Comparison of ENCODE assay signal across 17 cellular contexts in genomic region chr4:22474636-22475310, GRCh38. TPM values are rescaled to one million over a fixed set of nuclear protein-coding genes. Genes with fewer than 3 reads are reported as not detected.
DNase-seq lines count a peak whose midpoint lies in the region; ATAC-seq and TF ChIP-seq lines count a peak whose summit lies in the region.
"Had no signal": no experiment of that assay in that cellular context is flagged by ENCODE, and none has a peak within 500 bp of the region (broad histone marks: within the 10 kb centered on the region; RNA-seq: fewer than 3 reads in every experiment).

No MANE protein-coding gene starts in this region.

- whole genome bisulfite sequencing in SK-N-SH (ENCODE audit: low lambda C conversion rate) = 74% methylated on average over 5 of the region's 5 CpGs
- 55% methylated on average over 5 of the region's 5 CpGs for WGBS in smooth muscle cell (ENCODE audit: low lambda C conversion rate)

- no peak overlapping the region for H2AFZ ChIP-seq in SK-N-SH (ENCODE audit: low read depth)
- H2AFZ ChIP-seq in smooth muscle cell (ENCODE audit: low read depth) = no peak overlapping the region

- TF ChIP-seq EP300 in SK-N-SH (IDR thresholded peaks at IDR 0.05; ENCODE audit: borderline replicate concordance in 1 of 2, low read depth in 1 of 2, low read length in 1 of 2) = no peak

- H3K36me3 ChIP-seq in SK-N-SH (replicated peaks in 1 of 2; ENCODE audit: control insufficient read depth in 1 of 2, insufficient read depth in 2 of 2, low read length in 1 of 2) = peaks cover 0 to 7% of the 10 kb centered on the region in 2 experiments
- H3K36me3 ChIP-seq in smooth muscle cell (ENCODE audit: low read depth) = no peaks in the 10 kb centered on the region
- H3K36me3 ChIP-seq in effector memory CD4-positive, alpha-beta T cell (ENCODE audit: control insufficient read depth, insufficient read depth, low read length) = no peaks in the 10 kb centered on the region
- H3K36me3 ChIP-seq: neutrophil, spleen, suprapubic skin had no signal

- no peaks in the 10 kb centered on the region for H3K27me3 ChIP-seq in SK-N-SH (ENCODE audit: insufficient read depth)
- no peaks in the 10 kb centered on the region for H3K27me3 ChIP-seq in foreskin keratinocyte
- no peaks in the 10 kb centered on the region for H3K27me3 ChIP-seq in smooth muscle cell (ENCODE audit: low read depth)
- H3K27me3 ChIP-seq in effector memory CD4-positive, alpha-beta T cell (replicated peaks; ENCODE audit: control insufficient read depth, insufficient read depth, low read length, poor library complexity, severe bottlenecking) = no peaks in the 10 kb centered on the region
- H3K27me3 ChIP-seq: neutrophil, spleen, suprapubic skin had no signal

- no peak for ATAC-seq in SK-N-SH treated with all-trans-retinoic acid at 6 μM for 48 hours
- peak; percentile 48 for ATAC-seq in foreskin keratinocyte
- no peak for ATAC-seq in HG02885 (IDR thresholded peaks at IDR 0.05; ENCODE audit: poor library complexity, unreplicated experiment)
- ATAC-seq: left lobe of liver had no signal

- H3K9ac ChIP-seq in SK-N-SH (no peak overlapping the region), smooth muscle cell (ENCODE audit: low read depth) (no peak overlapping the region)

- H3K9me3 ChIP-seq in SK-N-SH (no peaks in the 10 kb centered on the region), smooth muscle cell (replicated peaks; ENCODE audit: low read depth) (no peaks in the 10 kb centered on the region)
- no peaks in the 10 kb centered on the region for H3K9me3 ChIP-seq in effector memory CD4-positive, alpha-beta T cell (ENCODE audit: control insufficient read depth, low read length)
- H3K9me3 ChIP-seq: neutrophil, spleen, suprapubic skin had no signal

- peaks cover 34% of the 10 kb centered on the region for H3K79me2 ChIP-seq in SK-N-SH (ENCODE audit: insufficient read depth)
- peaks cover 22% of the 10 kb centered on the region for H3K79me2 ChIP-seq in smooth muscle cell (ENCODE audit: low read depth)

- DNase-seq in SK-N-SH (no peak), SW480 (ENCODE audit: low spot score) (peak; percentile 14), foreskin keratinocyte (no peak), smooth muscle cell (lab: John Stamatoyannopoulos, UW; ENCODE audit: unreplicated experiment) (no peak), NCI-H345 (lab: John Stamatoyannopoulos, UW) (no peak)
- DNase-seq in effector memory CD4-positive, alpha-beta T cell = no peak
- DNase-seq: activated CD4-positive, CD25-positive, alpha-beta regulatory T cell treated with anti-CD3 and anti-CD28 coated beads, Interleukin-2, amount 50 U/mL, for 72 hours; activated T-cell treated with anti-CD3 and anti-CD28 coated beads, Interleukin-2, amount 50 U/mL, for 24 hours; NCI-H1930; NK-92 treated with Interleukin-12 subunit alpha and Interleukin-12 subunit beta, amount 100 ng/mL, for 24 hours; spleen had no signal

- H3K4me2 ChIP-seq in SK-N-SH (peak overlapping the region; percentile 46; the same call in 1 of the 2 replicates), smooth muscle cell (peak overlapping the region; percentile 9)

- H4K20me1 ChIP-seq in SK-N-SH (ENCODE audit: insufficient read depth) (0 out of 2 replicates have a peak, but pooled peaks cover 1% of the 10 kb centered on the region), smooth muscle cell (ENCODE audit: low read depth) (no peaks in the 10 kb centered on the region)

- no peak for TF ChIP-seq RAD21 in SK-N-SH (IDR thresholded peaks at IDR 0.05; ENCODE audit: low read length)

- H3K4me3 ChIP-seq in SK-N-SH (ENCODE audit: low read depth in 2 of 2, low read length in 1 of 2) (no peak overlapping the region), smooth muscle cell (no peak overlapping the region)
- H3K4me3 ChIP-seq in effector memory CD4-positive, alpha-beta T cell (ENCODE audit: insufficient read depth, low read depth, low read length, poor library complexity, severe bottlenecking) = no peak overlapping the region
- H3K4me3 ChIP-seq: spleen, suprapubic skin had no signal

- POLR2A ChIA-PET in SK-N-SH (lab: Yijun Ruan, JAX) = no interaction called here

- H3F3A ChIP-seq in SK-N-SH (replicated peaks; ENCODE audit: insufficient read depth) (peaks cover 6% of the 10 kb centered on the region), smooth muscle cell (ENCODE audit: low read depth) (no peaks in the 10 kb centered on the region)

- H3K27ac ChIP-seq in SK-N-SH (ENCODE audit: low read depth in 2 of 2, low read length in 1 of 2) (peak overlapping the region in 1 of 2 experiments; percentile 48; a peak in 2 of 4 replicates), foreskin keratinocyte (peak overlapping the region; percentile 41), smooth muscle cell (ENCODE audit: low read depth) (peak overlapping the region; percentile 59)
- H3K27ac ChIP-seq in effector memory CD4-positive, alpha-beta T cell (ENCODE audit: insufficient read depth, low read length, poor library complexity, severe bottlenecking) = no peak overlapping the region
- H3K27ac ChIP-seq: 22Rv1, neutrophil, spleen, suprapubic skin had no signal

- TF ChIP-seq CTCF in SK-N-SH (IDR thresholded peaks at IDR 0.05) (no peak), foreskin keratinocyte (conservative IDR thresholded peaks at IDR 0.05) (no peak), smooth muscle cell (IDR thresholded peaks at IDR 0.05; ENCODE audit: borderline replicate concordance, insufficient read depth, poor library complexity, severe bottlenecking) (no peak)

- H3K4me1 ChIP-seq in SK-N-SH (ENCODE audit: control insufficient read depth in 1 of 2, insufficient read depth in 2 of 2, low read depth in 1 of 2, low read length in 1 of 2) (peaks cover 0 to 8% of the 10 kb centered on the region in 2 experiments; a peak in 1 of 4 replicates), foreskin keratinocyte (peaks cover 41% of the 10 kb centered on the region), smooth muscle cell (ENCODE audit: low read depth) (no peaks in the 10 kb centered on the region)
- H3K4me1 ChIP-seq in effector memory CD4-positive, alpha-beta T cell (ENCODE audit: control insufficient read depth, insufficient read depth, low read length, poor library complexity, severe bottlenecking) = no peaks in the 10 kb centered on the region
- H3K4me1 ChIP-seq: spleen, suprapubic skin had no signal

- H3K9me2 ChIP-seq in SK-N-SH = no peaks in the 10 kb centered on the region

- CTCF ChIA-PET in SK-N-SH (lab: Yijun Ruan, JAX) = no interaction called here

TF ChIP-seq in SK-N-SH, 30 proteins besides CTCF, POLR2A, EP300 and RAD21:
- peak; percentile 27; the same call in 1 of the 2 replicates for TF ChIP-seq FOSL2 (IDR thresholded peaks at IDR 0.05; ENCODE audit: borderline replicate concordance, low read depth)
- TF ChIP-seq JUND (IDR thresholded peaks at IDR 0.05) = peak; percentile 37; the same call in 1 of the 2 replicates
- TF ChIP-seq MXI1 (IDR thresholded peaks at IDR 0.05; ENCODE audit: low read depth, low read length) = no peak
- TF ChIP-seq TCF12 (IDR thresholded peaks at IDR 0.05) = peak; percentile 18; the same call in 1 of the 2 replicates

TF ChIP-seq in SK-N-SH treated with all-trans-retinoic acid at 6 μM for 48 hours, 23 proteins besides CTCF, POLR2A, EP300 and RAD21 (continues in another document):
- TF ChIP-seq ZNF70 (CRISPR knock-in tag; IDR thresholded peaks at IDR 0.05) (no peak), BACH2 (CRISPR knock-in tag; IDR thresholded peaks at IDR 0.05; ENCODE audit: borderline replicate concordance) (no peak), ZNF565 (CRISPR knock-in tag; conservative IDR thresholded peaks at IDR 0.05; ENCODE audit: low read depth) (no peak), ARNTL (CRISPR knock-in tag; IDR thresholded peaks at IDR 0.05; ENCODE audit: borderline replicate concordance, low read depth) (no peak), OSR1 (CRISPR knock-in tag; IDR thresholded peaks at IDR 0.05) (no peak), SNAI2 (CRISPR knock-in tag; IDR thresholded peaks at IDR 0.05) (no peak), CSDC2 (CRISPR knock-in tag; IDR thresholded peaks at IDR 0.05) (no peak), TSHZ2 (CRISPR knock-in tag; IDR thresholded peaks at IDR 0.05) (no peak), ESRRG (CRISPR knock-in tag; IDR thresholded peaks at IDR 0.05) (no peak), ZNF8 (CRISPR knock-in tag; IDR thresholded peaks at IDR 0.05) (no peak), GLIS3 (CRISPR knock-in tag; IDR thresholded peaks at IDR 0.05) (no peak), RARB (CRISPR knock-in tag; IDR thresholded peaks at IDR 0.05) (no peak)

RNA-seq across cellular contexts. Expression of gene ADGRA3, which starts 41.1 kb away (rescaled TPM):
- 11.8 and 13.7 TPM in 2 replicates for polyA plus RNA-seq in SK-N-SH (2012; rRNA removed)
- polyA plus RNA-seq in SK-N-SH (2012; cell fraction: cytosol; rRNA removed) = 14.7 and 15.2 TPM in 2 replicates
- 19.4 and 28.1 TPM in 2 replicates for polyA plus RNA-seq in SK-N-SH (2012; cell fraction: nucleus; rRNA removed)
- total RNA-seq in foreskin keratinocyte = 47.6 and 47.7 TPM in 2 replicates
- 13.5 and 17.0 TPM in 2 replicates for polyA plus RNA-seq in foreskin keratinocyte
- total RNA-seq in smooth muscle cell = 47.0 and 54.8 TPM in 2 replicates
- 20.9 and 24.4 TPM in 2 replicates for polyA plus RNA-seq in smooth muscle cell
